8 cellular contexts compared by ENCODE assay signal in the genomic region with DNA sequence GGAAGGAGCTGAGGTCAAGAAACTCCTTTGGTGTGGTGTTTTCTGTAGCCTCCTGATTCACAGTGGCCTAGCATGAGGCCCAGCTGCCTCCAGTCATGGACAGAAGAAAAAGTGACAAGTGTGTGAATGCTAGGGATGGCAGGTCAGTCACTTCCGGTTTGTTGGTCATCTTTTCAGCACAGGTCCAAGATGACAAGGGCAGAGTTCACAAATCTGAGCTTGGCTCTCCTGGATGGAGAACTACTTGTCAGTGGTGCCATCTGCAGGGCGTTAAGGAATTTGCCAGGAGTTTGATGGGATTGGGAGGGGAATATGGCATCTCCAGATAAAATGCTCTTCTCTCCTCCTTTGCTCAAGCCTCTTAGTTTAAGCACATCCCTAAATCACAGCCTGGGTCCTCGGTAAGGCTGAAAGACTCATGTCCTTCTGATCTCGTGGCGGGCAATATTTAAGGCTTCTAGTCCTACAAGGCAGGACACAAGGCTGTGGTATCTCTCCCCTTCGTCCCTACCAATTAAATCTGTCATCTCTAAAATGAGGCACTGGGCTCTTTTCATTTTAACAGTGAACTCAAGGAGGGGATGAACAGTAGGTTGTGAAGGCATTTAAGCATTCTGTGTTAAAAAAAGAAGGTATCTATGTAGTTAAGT. TPM values are rescaled to one million over a fixed set of nuclear protein-coding genes. Genes with fewer than 3 reads are reported as not detected.
DNase-seq lines count a peak whose midpoint lies in the region; ATAC-seq and TF ChIP-seq lines count a peak whose summit lies in the region.

No MANE protein-coding gene starts in this region.

- no peak overlapping the region for H3K9ac ChIP-seq in OCI-LY1 (ENCODE audit: low read length)
- H3K9ac ChIP-seq in endodermal cell (ENCODE audit: extremely low read depth, low read length, poor library complexity, severe bottlenecking) = no peak overlapping the region

- H3K27me3 ChIP-seq in OCI-LY1 (ENCODE audit: insufficient read depth, low read length) = no peaks in the 10 kb centered on the region
- H3K27me3 ChIP-seq in endodermal cell (ENCODE audit: control insufficient read depth, insufficient read depth, low read length, poor library complexity, severe bottlenecking) = no peaks in the 10 kb centered on the region

- H2AFZ ChIP-seq in OCI-LY1 (ENCODE audit: low read length) = no peak overlapping the region

- peaks cover 2% of the 10 kb centered on the region for H3K9me3 Mint-ChIP-seq in endodermal cell

- no peaks in the 10 kb centered on the region for H3K9me2 ChIP-seq in OCI-LY1 (ENCODE audit: low read depth, low read length)

- intact Hi-C loops in mucosa of descending colon (cut with DNase I, micrococcal nuclease) = loop anchor here in 1 of 2 donors (5.0 kb wide), 1 partner anchor 34 kb away; no protein-coding TSS in a partner anchor

- ATAC-seq in mucosa of descending colon = peak; percentile 97
- no peak for ATAC-seq in HG03521 (IDR thresholded peaks at IDR 0.05; ENCODE audit: unreplicated experiment)

- DNase-seq in NCI-H1436 (lab: John Stamatoyannopoulos, UW) (peak; percentile 17), NCI-H1436 treated with DMSO at 0.1 percent for 48 hours (lab: John Stamatoyannopoulos, UW) (no peak), endodermal cell (peak; percentile 84), mucosa of descending colon (peak in 1 of 3 donors; percentile 63), NOMO-1 treated with dmso at 0.1 percent for 144 hours (lab: John Stamatoyannopoulos, UW; ENCODE audit: unreplicated experiment) (no peak), HUDEP-2 (lab: John Stamatoyannopoulos, UW; ENCODE audit: unreplicated experiment in 76 of 76) (no peak)

- H3K4me2 ChIP-seq in OCI-LY1 (ENCODE audit: low read length) = no peak overlapping the region

- H3K4me3 Mint-ChIP-seq in endodermal cell = no peak overlapping the region

- H3K79me2 ChIP-seq in OCI-LY1 (ENCODE audit: insufficient read depth, low read length) = no peaks in the 10 kb centered on the region

- H3K27ac ChIP-seq in OCI-LY1 (ENCODE audit: low read depth, low read length, poor library complexity, severe bottlenecking) (no peak overlapping the region), endodermal cell (ENCODE audit: low read depth, low read length) (no peak overlapping the region)

- peaks cover 6% of the 10 kb centered on the region for H3F3A ChIP-seq in OCI-LY1 (ENCODE audit: insufficient read depth, low read length)

- H3K9me3 ChIP-seq in OCI-LY1 (ENCODE audit: low read length) (no peaks in the 10 kb centered on the region), endodermal cell (ENCODE audit: control insufficient read depth, low read length) (no peaks in the 10 kb centered on the region), mucosa of descending colon (no peaks in the 10 kb centered on the region)

- H3K27ac Mint-ChIP-seq in endodermal cell = no peak overlapping the region

- peak; percentile 20; the same call in 1 of the 2 replicates for TF ChIP-seq CTCF in OCI-LY1 (IDR thresholded peaks at IDR 0.05; ENCODE audit: low read length)
- TF ChIP-seq CTCF in endodermal cell (conservative IDR thresholded peaks at IDR 0.05) = peak; percentile 77
- peak; percentile 31 for TF ChIP-seq CTCF in mucosa of descending colon (IDR thresholded peaks at IDR 0.05)

- H3K4me3 ChIP-seq in OCI-LY1 (ENCODE audit: low read depth, low read length, poor library complexity, severe bottlenecking) (no peak overlapping the region), endodermal cell (ENCODE audit: low read length) (no peak overlapping the region), mucosa of descending colon (no peak overlapping the region)

- no peaks in the 10 kb centered on the region for H4K20me1 ChIP-seq in OCI-LY1 (ENCODE audit: insufficient read depth, low read length)

- 28 to 35% methylated on average over 4 to 6 of the region's 6 CpGs for WGBS in endodermal cell (ENCODE audit: insufficient coverage in 1 of 2, insufficient read length in 1 of 2), 2 experiments

- H3K4me1 ChIP-seq in OCI-LY1 (ENCODE audit: insufficient read depth, low read length, severe bottlenecking) = no peaks in the 10 kb centered on the region
- H3K4me1 ChIP-seq in endodermal cell (ENCODE audit: control insufficient read depth, insufficient read depth, low read length) = no peaks in the 10 kb centered on the region
- H3K4me1 ChIP-seq in mucosa of descending colon (ENCODE audit: low read depth) = no peaks in the 10 kb centered on the region

- H3K4me1 Mint-ChIP-seq in endodermal cell = no peaks in the 10 kb centered on the region

- H3K27me3 Mint-ChIP-seq in endodermal cell (ENCODE audit: insufficient read depth) = peaks cover 17% of the 10 kb centered on the region

- H3K36me3 ChIP-seq in OCI-LY1 (ENCODE audit: insufficient read depth, low read length) (no peaks in the 10 kb centered on the region), endodermal cell (ENCODE audit: control insufficient read depth, insufficient read depth, low read length) (no peaks in the 10 kb centered on the region), mucosa of descending colon (ENCODE audit: low read depth) (no peaks in the 10 kb centered on the region)

- H3K36me3 Mint-ChIP-seq in endodermal cell (ENCODE audit: low read depth) = no peaks in the 10 kb centered on the region

RNA-seq across cellular contexts. Expression of gene TUBA1B, which starts 10.0 kb away (rescaled TPM):
- total RNA-seq in endodermal cell (1,000 to 10,000 TPM; 1,474 to 1,587 TPM), mucosa of descending colon (100 to 1,000 TPM; 391 to 679 (median 491) TPM)
- polyA plus RNA-seq in endodermal cell (2013, experiment 1 of 2) = 3,020 TPM
- polyA plus RNA-seq in endodermal cell (2013, experiment 2 of 2) = 2,902 TPM

RNA-seq across cellular contexts. Expression of gene LMBR1L, which starts 10.5 kb away (rescaled TPM):
- total RNA-seq in endodermal cell (10 to 100 TPM; 89.5 to 98.6 TPM), mucosa of descending colon (10 to 100 TPM; 46.1 to 77.4 (median 68.1) TPM)
- polyA plus RNA-seq in endodermal cell (2013, experiment 1 of 2) = 124 TPM
- 83.6 TPM for polyA plus RNA-seq in endodermal cell (2013, experiment 2 of 2)

RNA-seq across cellular contexts. Expression of gene DHH, which starts 26.6 kb away (rescaled TPM):
- under 1 TPM; 0.15 to 0.51 TPM for total RNA-seq in endodermal cell
- 0.18 TPM for polyA plus RNA-seq in endodermal cell (2013, experiment 1 of 2)
- polyA plus RNA-seq in endodermal cell (2013, experiment 2 of 2) = 0.21 TPM
- total RNA-seq in mucosa of descending colon = under 1 TPM; 0.26 to 0.54 (median 0.46) TPM

RNA-seq across cellular contexts. Expression of gene RHEBL1, which starts 51.4 kb away (rescaled TPM):
- total RNA-seq in endodermal cell (1 to 10 TPM; 2.5 to 3.2 TPM), mucosa of descending colon (under 1 TPM; 0.23 to 0.58 (median 0.38) TPM)
- 4.1 TPM for polyA plus RNA-seq in endodermal cell (2013, experiment 1 of 2)
- 3.7 TPM for polyA plus RNA-seq in endodermal cell (2013, experiment 2 of 2)

Comparison
In these comparisons a context has a peak if more than half of its experiments do, and no peak if none do; other contexts are left out.
1. DNase-seq: peak in NCI-H1436 (single experiment) and endodermal cell (single experiment); none in NCI-H1436 treated with DMSO at 0.1 percent for 48 hours (single experiment), NOMO-1 treated with dmso at 0.1 percent for 144 hours (single experiment) and HUDEP-2 (0 of 76).
2. CTCF ChIP-seq: peak in every context shown above with its lines; median percentile 77 in endodermal cell; 31 in mucosa of descending colon; 20 in OCI-LY1.